8 cellular contexts compared by ENCODE assay signal in genomic region chr13:57546942-57547341, GRCh38.
"Had no signal": no experiment of that assay in that cellular context is flagged by ENCODE, and none has a peak within 500 bp of the region (broad histone marks: within the 10 kb centered on the region; RNA-seq: fewer than 3 reads in every experiment).

No MANE protein-coding gene starts in this region.

- FAIRE-seq: G401.6, GM12878, GM12891, GM12892, GM18507, GM19239 had no signal

- ATAC-seq: GM12878 had no signal

- DNase-seq: GDM1, GF-D8 had no signal

- H3K4me3 ChIP-seq: GM12878 had no signal
